Comparison of ENCODE assay signal across 21 cellular contexts in genomic region chr4:145324161-145324560, GRCh38.
DNase-seq lines count a peak whose midpoint lies in the region; ATAC-seq, FAIRE-seq and TF ChIP-seq lines count a peak whose summit lies in the region.
"Had no signal": no experiment of that assay in that cellular context is flagged by ENCODE, and none has a peak within 500 bp of the region (broad histone marks: within the 10 kb centered on the region; RNA-seq: fewer than 3 reads in every experiment).

No MANE protein-coding gene starts in this region.

- no peak overlapping the region for H3K4me3 ChIP-seq in AG10803 (ENCODE audit: low read length)
- H3K4me3 ChIP-seq: BLaER1 treated with 17β-estradiol and CSF1 and Interleukin-3, amounts not matched to agents 10 nM and 100 nM; GM23248; HAP-1 had no signal

- no peak for TF ChIP-seq CTCF in AG10803 (conservative IDR thresholded peaks at IDR 0.05; ENCODE audit: low read length)

- intact Hi-C loops in sciatic nerve (cut with DNase I), result loop anchor here (2.0 kb wide), 1 partner anchor 65 kb away; no protein-coding TSS in a partner anchor

- no peak overlapping the region for H3K27ac ChIP-seq in epithelial cell of prostate
- H3K27ac ChIP-seq: BLaER1 treated with 17β-estradiol and CSF1 and Interleukin-3, amounts not matched to agents 10 nM and 100 nM; GM23248; HL-60 had no signal

- peak; percentile 81 for ATAC-seq in sciatic nerve
- ATAC-seq in activated CD4-positive, CD25-positive, alpha-beta regulatory T cell treated with anti-CD3 and anti-CD28 coated beads, Interleukin-2, amount 50 U/mL, for 24 hours, result no peak
- ATAC-seq: CD8-positive, alpha-beta T cell had no signal

- peak; percentile 38 for DNase-seq in AG10803 (ENCODE audit: low read depth)
- peak; percentile 28 to 50 for DNase-seq in NCI-H526 (lab: John Stamatoyannopoulos, UW)
- DNase-seq in epithelial cell of prostate (ENCODE audit: low read depth, low spot score), result peak; percentile 6
- no peak for DNase-seq in sciatic nerve (ENCODE audit: low spot score)
- no peak for DNase-seq in NCI-H1694 treated with DMSO at 0.1 percent for 48 hours (lab: John Stamatoyannopoulos, UW)
- DNase-seq in frontal cortex (ENCODE audit: low spot score in 2 of 2), result no peak
- DNase-seq: 8988T; CD8-positive, alpha-beta T cell; COR-L47; DMS153; DMS79; GDM1; GM23248; IMR-90 had no signal

- FAIRE-seq in frontal cortex (lab: Jason Lieb, UNC), result no peak
- FAIRE-seq: GM12892, GM18507, HTR-8/SVneo had no signal

Comparison
In these comparisons a context has a peak if more than half of its experiments do, and no peak if none do; other contexts are left out.
1. DNase-seq: peak in AG10803 (single experiment), NCI-H526 (2 of 2) and epithelial cell of prostate (single experiment); none in sciatic nerve (single experiment), NCI-H1694 treated with DMSO at 0.1 percent for 48 hours (single experiment) and frontal cortex (0 of 2).